30 cellular contexts compared by ENCODE assay signal in genomic region chr2:236302555-236302954, GRCh38. TPM values are rescaled to one million over a fixed set of nuclear protein-coding genes. Genes with fewer than 3 reads are reported as not detected.
"Had no signal": no experiment of that assay in that cellular context is flagged by ENCODE, and none has a peak within 500 bp of the region (broad histone marks: within the 10 kb centered on the region; RNA-seq: fewer than 3 reads in every experiment).

No MANE protein-coding gene starts in this region.

- H3K4me1 Mint-ChIP-seq: endodermal cell, immature natural killer cell, mesothelial cell of epicardium had no signal

- H3K4me3 Mint-ChIP-seq: dendritic cell treated with granulocyte-macrophage colony-stimulating factor and Interleukin-4, amounts not matched to agents 40 ng/mL and 50 ng/mL, for 4 days; effector memory CD8-positive, alpha-beta T cell; endodermal cell; immature natural killer cell; mesothelial cell of epicardium had no signal

- ATAC-seq: effector memory CD8-positive, alpha-beta T cell; esophagus mucosa; gastroesophageal sphincter; heart left ventricle; left colon; left lung; left ventricle myocardium superior; lower lobe of right lung; mucosa of descending colon had no signal

- H3K36me3 Mint-ChIP-seq: immature natural killer cell, mesothelial cell of epicardium had no signal

- H3K27ac Mint-ChIP-seq: dendritic cell treated with granulocyte-macrophage colony-stimulating factor and Interleukin-4, amounts not matched to agents 40 ng/mL and 50 ng/mL, for 4 days; effector memory CD8-positive, alpha-beta T cell; endodermal cell; immature natural killer cell; mesothelial cell of epicardium had no signal

- H3K36me3 ChIP-seq: esophagus squamous epithelium, gastroesophageal sphincter, heart left ventricle, left lung, lower lobe of right lung had no signal

- H3K27me3 ChIP-seq: esophagus squamous epithelium, heart left ventricle, hepatocyte, left lung had no signal

- H3K9me3 Mint-ChIP-seq: dendritic cell treated with granulocyte-macrophage colony-stimulating factor and Interleukin-4, amounts not matched to agents 40 ng/mL and 50 ng/mL, for 4 days; effector memory CD8-positive, alpha-beta T cell; endodermal cell; immature natural killer cell; mesothelial cell of epicardium had no signal

- H3K9me3 ChIP-seq: esophagus squamous epithelium, gastroesophageal sphincter, heart left ventricle, left lung, lower lobe of right lung, mucosa of descending colon had no signal

- H3K4me3 ChIP-seq: esophagus squamous epithelium, gastroesophageal sphincter, heart left ventricle, hepatocyte, left lung, lower lobe of right lung, mucosa of descending colon had no signal

- DNase-seq: cortex of kidney; effector CD8-positive, alpha-beta T cell; effector memory CD8-positive, alpha-beta T cell; endodermal cell; erythroblast; esophagus squamous epithelium; foreskin fibroblast; foreskin melanocyte; heart left ventricle; hypothalamus; immature natural killer cell; islet precursor cell; kidney; kidney glomerular epithelial cell; left colon; left lung; left ventricle myocardium superior; lower lobe of right lung; mesenchymal stem cell; mucosa of descending colon had no signal

- H3K27ac ChIP-seq: epithelial cell of prostate, esophagus squamous epithelium, gastroesophageal sphincter, heart left ventricle, hepatocyte, left lung, lower lobe of right lung had no signal

- H3K4me1 ChIP-seq: esophagus squamous epithelium, gastroesophageal sphincter, heart left ventricle, left lung, lower lobe of right lung had no signal

RNA-seq across cellular contexts. Expression of gene ASB18, which starts 38.3 kb away (rescaled TPM):
- total RNA-seq: dermis microvascular lymphatic vessel endothelial cell, endodermal cell, esophagus mucosa, esophagus squamous epithelium, gastroesophageal sphincter, hepatocyte, kidney, left colon, left lung, lower leg skin, lower lobe of right lung, lung microvascular endothelial cell, mesenteric fat pad, mesothelial cell of epicardium, mucosa of descending colon had no signal
